10 cellular contexts compared by ENCODE assay signal in genomic region chr11:76781861-76782500, GRCh38. TPM values are rescaled to one million over a fixed set of nuclear protein-coding genes. Genes with fewer than 3 reads are reported as not detected.
DNase-seq lines count a peak whose midpoint lies in the region; FAIRE-seq and TF ChIP-seq lines count a peak whose summit lies in the region.
"Had no signal": no experiment of that assay in that cellular context is flagged by ENCODE, and none has a peak within 500 bp of the region (broad histone marks: within the 10 kb centered on the region; RNA-seq: fewer than 3 reads in every experiment).

No MANE protein-coding gene starts in this region.

- peak overlapping the region; percentile 89 for H3K4me3 ChIP-seq in adipocyte (ENCODE audit: low read length)
- H3K4me3 ChIP-seq in iPS-20b (ENCODE audit: low read length), result peak overlapping the region; percentile 84
- peak overlapping the region; percentile 70 to 87 (median 81) for H3K4me3 ChIP-seq in stomach

- peaks cover 8% of the 10 kb centered on the region for H3K9me3 ChIP-seq in adipocyte (ENCODE audit: control insufficient read depth, low read length)
- H3K9me3 ChIP-seq in iPS-20b (ENCODE audit: insufficient read depth, low read depth, low read length), result peaks cover 13% of the 10 kb centered on the region
- H3K9me3 ChIP-seq in stomach, result peaks cover 0 to 9% (median 8%) of the 10 kb centered on the region in 4 donors

- H3K4me1 ChIP-seq in adipocyte (ENCODE audit: control insufficient read depth, insufficient read depth, low read length), result peaks cover 55% of the 10 kb centered on the region
- H3K4me1 ChIP-seq in iPS-20b (ENCODE audit: insufficient read depth, low read length), result peaks cover 30% of the 10 kb centered on the region
- H3K4me1 ChIP-seq in stomach, result peaks cover 7 to 55% (median 51%) of the 10 kb centered on the region in 4 donors

- no peak for FAIRE-seq in urothelium cell line (lab: Jason Lieb, UNC)
- FAIRE-seq: A204.1 had no signal

- no peak for TF ChIP-seq POLR2A in stomach (IDR thresholded peaks at IDR 0.05)

- no peaks in the 10 kb centered on the region for H3K27me3 ChIP-seq in adipocyte (replicated peaks; ENCODE audit: control insufficient read depth, insufficient read depth, low read length)
- no peaks in the 10 kb centered on the region for H3K27me3 ChIP-seq in iPS-20b (ENCODE audit: insufficient read depth, low read length)
- H3K27me3 ChIP-seq in stomach, result peaks cover 0 to 15% (median 5%) of the 10 kb centered on the region in 3 donors

- intact Hi-C loops in stomach (cut with DNase I; ENCODE audit: low total_unique reads), result no loop called here

- H3K27ac ChIP-seq in iPS-20b (ENCODE audit: low read length) (peak overlapping the region; percentile 45), stomach (peak overlapping the region; percentile 26 to 94 (median 90))

- H3K9ac ChIP-seq in adipocyte (ENCODE audit: low read length) (peak overlapping the region; percentile 99), iPS-20b (ENCODE audit: low read depth, low read length) (peak overlapping the region; percentile 81)

- no peak for TF ChIP-seq CTCF in stomach (IDR thresholded peaks at IDR 0.05)

- peaks cover 5% of the 10 kb centered on the region for H3K36me3 ChIP-seq in adipocyte (ENCODE audit: control insufficient read depth, insufficient read depth, low read length, severe bottlenecking)
- no peaks in the 10 kb centered on the region for H3K36me3 ChIP-seq in iPS-20b (ENCODE audit: insufficient read depth, low read depth, low read length)
- H3K36me3 ChIP-seq in stomach, result no peaks in the 10 kb centered on the region

- TF ChIP-seq EP300 in stomach (IDR thresholded peaks at IDR 0.05), result no peak

- WGBS in stomach, 5 donors, result 56 to 72% (median 58%) methylated on average over 4 of the region's 4 CpGs

- DNase-seq in DMS53 (lab: John Stamatoyannopoulos, UW) (peak; percentile 44), DMS53 treated with DMSO at 0.1 percent for 48 hours (lab: John Stamatoyannopoulos, UW; ENCODE audit: unreplicated experiment) (no peak), adipocyte (ENCODE audit: low read depth) (peak; percentile 49), stomach (no peak), NCI-H524 treated with DMSO at 0.1 percent for 48 hours (lab: John Stamatoyannopoulos, UW) (no peak), urothelium cell line (ENCODE audit: low spot score) (no peak), SW 1271 (lab: John Stamatoyannopoulos, UW) (no peak)

RNA-seq across cellular contexts. Expression of gene TSKU, which starts 1.2 kb away (rescaled TPM):
- total RNA-seq in stomach, result 100 to 1,000 TPM in 1 of 5 donors, 10 to 100 TPM in 4; 11.1 to 114 (median 20.4) TPM
- 10 to 100 TPM; 18.6 to 20.9 (median 18.9) TPM for polyA plus RNA-seq in stomach
- total RNA-seq: natural killer cell treated with Interleukin-12 subunit alpha and Interleukin-12 subunit beta and Interleukin-15 and Interleukin-18, amount 100 ng/mL, for 72 hours had no signal

Comparison
In these comparisons a context has a peak if more than half of its experiments do, and no peak if none do; other contexts are left out.
1. DNase-seq: peak in DMS53 (single experiment) and adipocyte (single experiment); none in DMS53 treated with DMSO at 0.1 percent for 48 hours (single experiment), stomach (single experiment), NCI-H524 treated with DMSO at 0.1 percent for 48 hours (single experiment), urothelium cell line (single experiment) and SW 1271 (0 of 2).
2. Peak in every context shown above with its lines, with median percentiles within 50 percentile points of each other: H3K4me3 ChIP-seq.